Comparison of ENCODE assay signal across 1 cellular context in the genomic region with DNA sequence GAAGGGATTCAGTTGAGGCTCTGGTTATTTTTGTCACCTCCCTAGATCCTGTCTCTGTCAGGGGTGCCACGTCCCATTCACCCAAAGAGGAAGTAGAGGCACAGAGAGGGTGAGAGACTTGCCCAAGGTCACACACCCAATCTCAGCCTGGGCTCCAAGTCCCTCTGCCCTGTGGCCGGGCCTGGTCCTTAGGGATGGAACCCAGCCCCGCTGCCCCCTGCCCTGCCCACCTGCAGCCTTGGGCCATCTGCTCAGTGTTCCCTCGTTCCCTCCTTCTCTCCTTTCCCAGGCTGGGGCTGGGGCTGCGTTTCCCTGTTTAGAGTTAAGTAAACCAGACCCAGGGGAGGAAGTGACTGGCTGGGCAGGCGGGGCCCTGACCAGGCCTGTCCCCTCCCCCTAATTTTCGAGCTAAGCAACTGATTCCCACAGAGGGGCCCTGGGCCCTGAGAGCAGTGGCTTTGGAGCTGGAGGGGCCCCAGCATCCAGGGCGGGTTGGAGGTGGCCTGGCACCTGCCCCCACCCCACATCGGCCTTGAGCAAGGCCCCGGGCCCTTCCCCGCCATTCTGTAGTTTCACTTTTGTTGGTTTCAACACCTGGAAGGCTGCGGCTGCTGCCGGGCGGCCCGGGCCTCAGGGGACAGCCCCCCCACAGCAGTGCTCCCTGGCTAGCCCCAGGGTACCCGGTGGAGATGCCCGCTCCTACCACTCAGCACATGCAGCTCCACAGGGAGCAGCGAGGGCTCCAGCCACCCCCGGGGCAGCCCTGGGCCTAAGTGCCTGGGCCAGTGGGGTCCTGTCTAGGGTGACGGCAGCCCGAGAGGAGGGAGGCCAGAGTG.
A peak's percentile ranks its signal among the peaks of the same experiment; 100 is the strongest.
TF ChIP-seq lines count a peak whose summit lies in the region.

No MANE protein-coding gene starts in this region.

TF ChIP-seq in H1, 55 proteins besides CTCF, POLR2A, EP300 and RAD21:
- TF ChIP-seq, protein P1, sequence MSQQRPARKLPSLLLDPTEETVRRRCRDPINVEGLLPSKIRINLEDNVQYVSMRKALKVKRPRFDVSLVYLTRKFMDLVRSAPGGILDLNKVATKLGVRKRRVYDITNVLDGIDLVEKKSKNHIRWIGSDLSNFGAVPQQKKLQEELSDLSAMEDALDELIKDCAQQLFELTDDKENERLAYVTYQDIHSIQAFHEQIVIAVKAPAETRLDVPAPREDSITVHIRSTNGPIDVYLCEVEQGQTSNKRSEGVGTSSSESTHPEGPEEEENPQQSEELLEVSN (IDR thresholded peaks at IDR 0.05), result peak; percentile 37; the same call in 1 of the 2 replicates
- TF ChIP-seq PHF8 (conservative IDR thresholded peaks at IDR 0.05; ENCODE audit: low read depth, low read length), result no peak
- TF ChIP-seq, protein P2, sequence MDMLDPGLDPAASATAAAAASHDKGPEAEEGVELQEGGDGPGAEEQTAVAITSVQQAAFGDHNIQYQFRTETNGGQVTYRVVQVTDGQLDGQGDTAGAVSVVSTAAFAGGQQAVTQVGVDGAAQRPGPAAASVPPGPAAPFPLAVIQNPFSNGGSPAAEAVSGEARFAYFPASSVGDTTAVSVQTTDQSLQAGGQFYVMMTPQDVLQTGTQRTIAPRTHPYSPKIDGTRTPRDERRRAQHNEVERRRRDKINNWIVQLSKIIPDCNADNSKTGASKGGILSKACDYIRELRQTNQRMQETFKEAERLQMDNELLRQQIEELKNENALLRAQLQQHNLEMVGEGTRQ (IDR thresholded peaks at IDR 0.05; ENCODE audit: low read length), result no peak
